In genomic region chr16:11052080-11052808, GRCh38 we compare ENCODE assay signal across 8 cellular contexts.
DNase-seq lines count a peak whose midpoint lies in the region; ATAC-seq lines count a peak whose summit lies in the region.

No MANE protein-coding gene starts in this region.

- intact Hi-C loops in sciatic nerve (cut with DNase I) = no loop called here

- CTCF ChIA-PET in activated CD8-positive, alpha-beta memory T cell treated with anti-CD3 and anti-CD28 coated beads, Interleukin-2, amount 10 ng/mL, durations not matched to agents 7 days and 5 days (lab: Charles Lee) = interaction anchor here (0.8 to 4.8 kb wide), 21 partner anchors 12 to 746 kb away, joined by 3 to 36 read pairs (median 5); partner anchors contain the start of genes SOCS1 and ZC3H7A

- H3K27ac Mint-ChIP-seq in activated CD8-positive, alpha-beta memory T cell treated with anti-CD3 and anti-CD28 coated beads, Interleukin-2, amount 10 ng/mL, durations not matched to agents 7 days and 5 days = peak overlapping the region; percentile 92

- peaks cover 15% of the 10 kb centered on the region for H3K4me1 ChIP-seq in effector memory CD4-positive, alpha-beta T cell (ENCODE audit: control insufficient read depth, insufficient read depth, low read length, poor library complexity, severe bottlenecking)

- no peak overlapping the region for H3K27ac ChIP-seq in effector memory CD4-positive, alpha-beta T cell (ENCODE audit: insufficient read depth, low read length, poor library complexity, severe bottlenecking)

- peaks cover 97% of the 10 kb centered on the region for H3K4me1 Mint-ChIP-seq in activated CD8-positive, alpha-beta memory T cell treated with anti-CD3 and anti-CD28 coated beads, Interleukin-2, amount 10 ng/mL, durations not matched to agents 7 days and 5 days

- H3K4me3 ChIP-seq in effector memory CD4-positive, alpha-beta T cell (ENCODE audit: insufficient read depth, low read depth, low read length, poor library complexity, severe bottlenecking) = no peak overlapping the region

- H3K9me3 Mint-ChIP-seq in activated CD8-positive, alpha-beta memory T cell treated with anti-CD3 and anti-CD28 coated beads, Interleukin-2, amount 10 ng/mL, durations not matched to agents 7 days and 5 days (ENCODE audit: low read depth) = no peaks in the 10 kb centered on the region

- peaks cover 9% of the 10 kb centered on the region for H3K36me3 ChIP-seq in effector memory CD4-positive, alpha-beta T cell (ENCODE audit: control insufficient read depth, insufficient read depth, low read length)

- peaks cover 57% of the 10 kb centered on the region for H3K36me3 Mint-ChIP-seq in activated CD8-positive, alpha-beta memory T cell treated with anti-CD3 and anti-CD28 coated beads, Interleukin-2, amount 10 ng/mL, durations not matched to agents 7 days and 5 days

- no peaks in the 10 kb centered on the region for H3K9me3 ChIP-seq in effector memory CD4-positive, alpha-beta T cell (ENCODE audit: control insufficient read depth, low read length)

- no peaks in the 10 kb centered on the region for H3K27me3 ChIP-seq in effector memory CD4-positive, alpha-beta T cell (replicated peaks; ENCODE audit: control insufficient read depth, insufficient read depth, low read length, poor library complexity, severe bottlenecking)

- H3K4me3 Mint-ChIP-seq in activated CD8-positive, alpha-beta memory T cell treated with anti-CD3 and anti-CD28 coated beads, Interleukin-2, amount 10 ng/mL, durations not matched to agents 7 days and 5 days = peak overlapping the region; percentile 58

- H3K27me3 Mint-ChIP-seq in activated CD8-positive, alpha-beta memory T cell treated with anti-CD3 and anti-CD28 coated beads, Interleukin-2, amount 10 ng/mL, durations not matched to agents 7 days and 5 days = no peaks in the 10 kb centered on the region

- ATAC-seq in GM19397 (IDR thresholded peaks at IDR 0.05; ENCODE audit: unreplicated experiment) (peak; percentile 69), HG03354 (IDR thresholded peaks at IDR 0.05; ENCODE audit: poor library complexity, severe bottlenecking, unreplicated experiment) (peak; percentile 83), sciatic nerve (no peak)
- ATAC-seq in activated CD8-positive, alpha-beta memory T cell treated with anti-CD3 and anti-CD28 coated beads, Interleukin-2, amount 10 ng/mL, durations not matched to agents 7 days and 5 days = peak; percentile 79

- DNase-seq in activated CD8-positive, alpha-beta memory T cell treated with anti-CD3 and anti-CD28 coated beads, Interleukin-2, amount 10 ng/mL, durations not matched to agents 7 days and 5 days = peak; percentile 97
- peak; percentile 88 for DNase-seq in stimulated activated CD4-positive, alpha-beta T cell treated with anti-CD3 and anti-CD28 coated beads, Interleukin-15, amount 100 ng/mL, for 24 hours
- DNase-seq in glomerular visceral epithelial cell (ENCODE audit: extremely low spot score) (no peak), sciatic nerve (ENCODE audit: low spot score) (no peak), pons (ENCODE audit: low spot score) (no peak)
- no peak for DNase-seq in effector memory CD4-positive, alpha-beta T cell

Comparison
In these comparisons a context has a peak if more than half of its experiments do, and no peak if none do; other contexts are left out.
1. DNase-seq: peak in activated CD8-positive, alpha-beta memory T cell treated with anti-CD3 and anti-CD28 coated beads, Interleukin-2, amount 10 ng/mL, durations not matched to agents 7 days and 5 days (single experiment) and stimulated activated CD4-positive, alpha-beta T cell treated with anti-CD3 and anti-CD28 coated beads, Interleukin-15, amount 100 ng/mL, for 24 hours (single experiment); none in glomerular visceral epithelial cell (single experiment), effector memory CD4-positive, alpha-beta T cell (0 of 3), sciatic nerve (single experiment) and pons (single experiment).